ENCODE assay signal across 9 cellular contexts in genomic region chr4:186669159-186669720, GRCh38. TPM values are rescaled to one million over a fixed set of nuclear protein-coding genes. Genes with fewer than 3 reads are reported as not detected.
DNase-seq lines count a peak whose midpoint lies in the region; ATAC-seq lines count a peak whose summit lies in the region.
"Had no signal": no experiment of that assay in that cellular context is flagged by ENCODE, and none has a peak within 500 bp of the region (broad histone marks: within the 10 kb centered on the region; RNA-seq: fewer than 3 reads in every experiment).

No MANE protein-coding gene starts in this region.

- no peaks in the 10 kb centered on the region for H3K36me3 Mint-ChIP-seq in activated CD4-positive, alpha-beta T cell treated with anti-CD3 and anti-CD28 coated beads, Interleukin-2, amount 10 ng/mL, durations not matched to agents 24 days and 14 days (ENCODE audit: low read depth)
- no peaks in the 10 kb centered on the region for H3K36me3 Mint-ChIP-seq in activated naive CD4-positive, alpha-beta T cell treated with anti-CD3 and anti-CD28 coated beads for 36 hours (ENCODE audit: low read depth)

- no peak overlapping the region for H3K27ac Mint-ChIP-seq in activated CD4-positive, alpha-beta T cell treated with anti-CD3 and anti-CD28 coated beads, Interleukin-2, amount 10 ng/mL, durations not matched to agents 24 days and 14 days
- H3K27ac Mint-ChIP-seq in activated naive CD4-positive, alpha-beta T cell treated with anti-CD3 and anti-CD28 coated beads for 36 hours, result no peak overlapping the region

- no peak overlapping the region for H3K4me3 Mint-ChIP-seq in activated CD4-positive, alpha-beta T cell treated with anti-CD3 and anti-CD28 coated beads, Interleukin-2, amount 10 ng/mL, durations not matched to agents 24 days and 14 days
- no peak overlapping the region for H3K4me3 Mint-ChIP-seq in activated naive CD4-positive, alpha-beta T cell treated with anti-CD3 and anti-CD28 coated beads for 36 hours

- no peak overlapping the region for H3K27ac ChIP-seq in SK-N-MC

- no peaks in the 10 kb centered on the region for H3K36me3 ChIP-seq in SK-N-MC (ENCODE audit: insufficient read depth, low read length)

- no peak overlapping the region for H3K9ac ChIP-seq in SK-N-MC (ENCODE audit: insufficient read length)

- intact Hi-C loops in sciatic nerve (cut with DNase I), result no loop called here
- intact Hi-C loops in activated CD4-positive, alpha-beta T cell treated with anti-CD3 and anti-CD28 coated beads, Interleukin-2, amount 10 ng/mL, durations not matched to agents 24 days and 14 days (cut with micrococcal nuclease), result no loop called here
- intact Hi-C loops in activated naive CD4-positive, alpha-beta T cell treated with anti-CD3 and anti-CD28 coated beads for 36 hours (cut with micrococcal nuclease), result no loop called here

- no peaks in the 10 kb centered on the region for H3K4me1 Mint-ChIP-seq in activated CD4-positive, alpha-beta T cell treated with anti-CD3 and anti-CD28 coated beads, Interleukin-2, amount 10 ng/mL, durations not matched to agents 24 days and 14 days
- no peaks in the 10 kb centered on the region for H3K4me1 Mint-ChIP-seq in activated naive CD4-positive, alpha-beta T cell treated with anti-CD3 and anti-CD28 coated beads for 36 hours (ENCODE audit: low read depth)

- H3K4me3 ChIP-seq in SK-N-MC, result no peak overlapping the region

- H3K9me3 Mint-ChIP-seq in activated CD4-positive, alpha-beta T cell treated with anti-CD3 and anti-CD28 coated beads, Interleukin-2, amount 10 ng/mL, durations not matched to agents 24 days and 14 days, result peaks cover 2% of the 10 kb centered on the region
- no peaks in the 10 kb centered on the region for H3K9me3 Mint-ChIP-seq in activated naive CD4-positive, alpha-beta T cell treated with anti-CD3 and anti-CD28 coated beads for 36 hours

- no peaks in the 10 kb centered on the region for H3K9me3 ChIP-seq in SK-N-MC (ENCODE audit: low read depth, low read length)

- peak; percentile 50 for DNase-seq in HCEC 1CT
- DNase-seq in SK-N-MC (ENCODE audit: low read depth, low spot score), result peak; percentile 8
- peak; percentile 53 for DNase-seq in glomerular visceral epithelial cell (ENCODE audit: extremely low spot score)
- DNase-seq in sciatic nerve (ENCODE audit: low spot score), result no peak
- no peak for DNase-seq in activated CD4-positive, alpha-beta T cell treated with anti-CD3 and anti-CD28 coated beads, Interleukin-2, amount 10 ng/mL, durations not matched to agents 24 days and 14 days
- DNase-seq in NCI-H2029 (lab: John Stamatoyannopoulos, UW), result no peak
- DNase-seq in activated naive CD4-positive, alpha-beta T cell treated with anti-CD3 and anti-CD28 coated beads for 36 hours, result no peak
- DNase-seq: KG1 had no signal

- ATAC-seq in sciatic nerve (peak; percentile 81), GM18907 (IDR thresholded peaks at IDR 0.05; ENCODE audit: unreplicated experiment) (no peak)

- CTCF ChIA-PET in activated naive CD4-positive, alpha-beta T cell treated with anti-CD3 and anti-CD28 coated beads for 36 hours (lab: Charles Lee), result no interaction called here

- H3K27me3 Mint-ChIP-seq in activated CD4-positive, alpha-beta T cell treated with anti-CD3 and anti-CD28 coated beads, Interleukin-2, amount 10 ng/mL, durations not matched to agents 24 days and 14 days, result no peaks in the 10 kb centered on the region
- H3K27me3 Mint-ChIP-seq in activated naive CD4-positive, alpha-beta T cell treated with anti-CD3 and anti-CD28 coated beads for 36 hours (ENCODE audit: low read depth), result peaks cover 4% of the 10 kb centered on the region

RNA-seq across cellular contexts. Expression of gene FAT1, which starts 54.4 kb away (rescaled TPM):
- 151 TPM for total RNA-seq in sciatic nerve
- total RNA-seq in activated CD4-positive, alpha-beta T cell treated with anti-CD3 and anti-CD28 coated beads, Interleukin-2, amount 10 ng/mL, durations not matched to agents 24 days and 14 days, result 0.07 and 0.28 TPM in 2 replicates
- total RNA-seq in activated naive CD4-positive, alpha-beta T cell treated with anti-CD3 and anti-CD28 coated beads for 36 hours, result under 1 TPM; 0.02 to 0.43 TPM

Comparison
In these comparisons a context has a peak if more than half of its experiments do, and no peak if none do; other contexts are left out.
1. DNase-seq: peak in HCEC 1CT (single experiment), SK-N-MC (single experiment) and glomerular visceral epithelial cell (single experiment); none in sciatic nerve (single experiment), activated CD4-positive, alpha-beta T cell treated with anti-CD3 and anti-CD28 coated beads, Interleukin-2, amount 10 ng/mL, durations not matched to agents 24 days and 14 days (single experiment), NCI-H2029 (single experiment) and activated naive CD4-positive, alpha-beta T cell treated with anti-CD3 and anti-CD28 coated beads for 36 hours (single experiment).
2. RNA of gene FAT1, which starts 54.4 kb away (total RNA-seq): 151 TPM in sciatic nerve (single experiment); 0.02 to 0.43 TPM in activated naive CD4-positive, alpha-beta T cell treated with anti-CD3 and anti-CD28 coated beads for 36 hours and 0.07 to 0.28 TPM in activated CD4-positive, alpha-beta T cell treated with anti-CD3 and anti-CD28 coated beads, Interleukin-2, amount 10 ng/mL, durations not matched to agents 24 days and 14 days; every median in the first group is over 100 times any median in the second.